Comparison of ENCODE assay signal across 1 cellular context in genomic region chr1:100164702-100165101, GRCh38.
A peak's percentile ranks its signal among the peaks of the same experiment; 100 is the strongest.
TF ChIP-seq lines count a peak whose summit lies in the region.

No MANE protein-coding gene starts in this region.

TF ChIP-seq in HepG2, 621 proteins besides CTCF, POLR2A, EP300 and RAD21:
- no peak for TF ChIP-seq BHLHE40 (IDR thresholded peaks at IDR 0.05; ENCODE audit: low read length)
- TF ChIP-seq ZSCAN20 (CRISPR knock-in tag; IDR thresholded peaks at IDR 0.05; ENCODE audit: borderline replicate concordance) = no peak
- TF ChIP-seq ETV6 (CRISPR knock-in tag; conservative IDR thresholded peaks at IDR 0.05) = no peak
- no peak for TF ChIP-seq MAFG (CRISPR knock-in tag; IDR thresholded peaks at IDR 0.05)
- TF ChIP-seq SYNCRIP (IDR thresholded peaks at IDR 0.05; ENCODE audit: insufficient read depth, low read depth, low read length) = no peak
- TF ChIP-seq EZH2 (conservative IDR thresholded peaks at IDR 0.05; ENCODE audit: low read depth, low read length) = no peak
- TF ChIP-seq, protein P1, sequence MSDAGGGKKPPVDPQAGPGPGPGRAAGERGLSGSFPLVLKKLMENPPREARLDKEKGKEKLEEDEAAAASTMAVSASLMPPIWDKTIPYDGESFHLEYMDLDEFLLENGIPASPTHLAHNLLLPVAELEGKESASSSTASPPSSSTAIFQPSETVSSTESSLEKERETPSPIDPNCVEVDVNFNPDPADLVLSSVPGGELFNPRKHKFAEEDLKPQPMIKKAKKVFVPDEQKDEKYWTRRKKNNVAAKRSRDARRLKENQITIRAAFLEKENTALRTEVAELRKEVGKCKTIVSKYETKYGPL (CRISPR knock-in tag; IDR thresholded peaks at IDR 0.05) = no peak
- TF ChIP-seq ZNF121 (CRISPR knock-in tag; IDR thresholded peaks at IDR 0.05) = peak; percentile 53; the same call in 1 of the 2 replicates
- TF ChIP-seq SNAPC2 (CRISPR knock-in tag; IDR thresholded peaks at IDR 0.05) = no peak
- peak; percentile 44; the same call in 1 of the 2 replicates for TF ChIP-seq ZNF460 (CRISPR knock-in tag; IDR thresholded peaks at IDR 0.05; ENCODE audit: borderline replicate concordance)
- no peak for TF ChIP-seq ZNF335 (CRISPR knock-in tag; IDR thresholded peaks at IDR 0.05)
TF ChIP-seq in HepG2: peak in this region for 2.
